ENCODE assay signal across 27 cellular contexts in genomic region chr15:40458495-40459371, GRCh38.
"Had no signal": no experiment of that assay in that cellular context is flagged by ENCODE, and none has a peak within 500 bp of the region (broad histone marks: within the 10 kb centered on the region; RNA-seq: fewer than 3 reads in every experiment).

No MANE protein-coding gene starts in this region.

- H3K4me3 ChIP-seq: colonic mucosa, esophagus squamous epithelium, gastrocnemius medialis, mucosa of descending colon, sigmoid colon, smooth muscle cell, thoracic aorta, upper lobe of left lung had no signal

- H3K4me1 ChIP-seq: colonic mucosa had no signal

- DNase-seq: activated B cell treated with CpG ODN at 0.5 μM for 24 hours; activated CD4-positive, alpha-beta T cell treated with anti-CD3 and anti-CD28 coated beads for 36 hours; activated CD4-positive, alpha-beta T cell treated with anti-CD3 and anti-CD28 coated beads, Interleukin-2, amount 50 U/mL, for 4 hours; activated CD8-positive, alpha-beta memory T cell treated with anti-CD3 and anti-CD28 coated beads for 24 hours; activated CD8-positive, alpha-beta memory T cell treated with anti-CD3 and anti-CD28 coated beads, Interleukin-2, amount 50 U/mL, for 48 hours; activated naive CD4-positive, alpha-beta T cell; activated naive CD8-positive, alpha-beta T cell treated with anti-CD3 and anti-CD28 coated beads for 36 hours; activated T-cell treated with anti-CD3 and anti-CD28 coated beads, Interleukin-2, amount 50 U/mL, for 4 hours; colonic mucosa; esophagus squamous epithelium; gastrocnemius medialis; hypothalamus; left cardiac atrium; mesendoderm; mucosa of descending colon; nephron progenitor cell; nucleus accumbens; sigmoid colon; stimulated activated CD4-positive, alpha-beta T cell treated with anti-CD3 and anti-CD28 coated beads, Interleukin-2, amount 100 ng/mL, for 48 hours; stimulated activated CD8-positive, alpha-beta memory T cell treated with anti-CD3 and anti-CD28 coated beads, Interleukin-4, amount 100 ng/mL, for 48 hours; stimulated activated naive CD4-positive, alpha-beta T cell had no signal

- H3K9me3 ChIP-seq: colonic mucosa, esophagus squamous epithelium, gastrocnemius medialis, mucosa of descending colon, sigmoid colon, thoracic aorta, upper lobe of left lung had no signal

- H3K27me3 Mint-ChIP-seq: activated B cell treated with CpG ODN at 0.5 μM for 24 hours; activated CD4-positive, alpha-beta T cell treated with anti-CD3 and anti-CD28 coated beads for 36 hours; activated naive CD8-positive, alpha-beta T cell treated with anti-CD3 and anti-CD28 coated beads for 36 hours; central memory CD8-positive, alpha-beta T cell had no signal

- H3K4me3 Mint-ChIP-seq: activated B cell treated with CpG ODN at 0.5 μM for 24 hours; activated CD4-positive, alpha-beta T cell treated with anti-CD3 and anti-CD28 coated beads for 36 hours; activated naive CD8-positive, alpha-beta T cell treated with anti-CD3 and anti-CD28 coated beads for 36 hours; activated T-cell treated with anti-CD3 and anti-CD28 coated beads, Interleukin-2, amount 50 U/mL, for 4 hours; central memory CD8-positive, alpha-beta T cell; nephron progenitor cell; T-helper 1 cell treated with Interleukin-12 subunit alpha and Interleukin-12 subunit beta and Interleukin-4 antibody, amounts not matched to agents 30 μg/mL and 1 μg/mL, for 36 hours had no signal

- ATAC-seq: activated CD4-positive, alpha-beta T cell treated with anti-CD3 and anti-CD28 coated beads for 36 hours; activated T-cell treated with anti-CD3 and anti-CD28 coated beads, Interleukin-2, amount 50 U/mL, for 4 hours; gastrocnemius medialis; left cardiac atrium; mucosa of descending colon had no signal

- H3K36me3 ChIP-seq: colonic mucosa had no signal

- H3K27me3 ChIP-seq: colonic mucosa, esophagus squamous epithelium, gastrocnemius medialis, sigmoid colon, upper lobe of left lung had no signal

- H3K4me2 ChIP-seq: smooth muscle cell had no signal

- H3K27ac ChIP-seq: colonic mucosa, esophagus squamous epithelium, gastrocnemius medialis, sigmoid colon, thoracic aorta, upper lobe of left lung had no signal

- H3K9me3 Mint-ChIP-seq: activated B cell treated with CpG ODN at 0.5 μM for 24 hours; activated naive CD8-positive, alpha-beta T cell treated with anti-CD3 and anti-CD28 coated beads for 36 hours; activated T-cell treated with anti-CD3 and anti-CD28 coated beads, Interleukin-2, amount 50 U/mL, for 4 hours; activated T-helper 2 cell treated with anti-CD3 and anti-CD28 coated beads, Interferon-gamma antibody, Interleukin-2, Interleukin-4, amounts not matched to agents 10 μg/mL and 5 μg/mL and 100 μg/mL, durations not matched to agents 14 hours and 24 hours and 36 hours; central memory CD8-positive, alpha-beta T cell; nephron progenitor cell; T-helper 1 cell treated with Interleukin-12 subunit alpha and Interleukin-12 subunit beta and Interleukin-4 antibody, amounts not matched to agents 30 μg/mL and 1 μg/mL, for 36 hours had no signal

- H3K27ac Mint-ChIP-seq: activated B cell treated with CpG ODN at 0.5 μM for 24 hours; activated CD4-positive, alpha-beta T cell treated with anti-CD3 and anti-CD28 coated beads for 36 hours; activated T-helper 2 cell treated with anti-CD3 and anti-CD28 coated beads, Interferon-gamma antibody, Interleukin-2, Interleukin-4, amounts not matched to agents 10 μg/mL and 5 μg/mL and 100 μg/mL, durations not matched to agents 14 hours and 24 hours and 36 hours; T-helper 1 cell treated with Interleukin-12 subunit alpha and Interleukin-12 subunit beta and Interleukin-4 antibody, amounts not matched to agents 30 μg/mL and 1 μg/mL, for 36 hours had no signal
